Comparison of ENCODE assay signal across 14 cellular contexts in genomic region chr5:158967566-158967965, GRCh38.
DNase-seq lines count a peak whose midpoint lies in the region; ATAC-seq and TF ChIP-seq lines count a peak whose summit lies in the region.
"Had no signal": no experiment of that assay in that cellular context is flagged by ENCODE, and none has a peak within 500 bp of the region (broad histone marks: within the 10 kb centered on the region; RNA-seq: fewer than 3 reads in every experiment).

No MANE protein-coding gene starts in this region.

- POLR2A ChIA-PET in CD4-positive, alpha-beta T cell (lab: Charles Lee), result no interaction called here

- H3K9me3 Mint-ChIP-seq in activated naive CD8-positive, alpha-beta T cell treated with anti-CD3 and anti-CD28 coated beads, Interleukin-2, amount 50 U/mL, for 24 hours, result no peaks in the 10 kb centered on the region
- no peaks in the 10 kb centered on the region for H3K9me3 Mint-ChIP-seq in activated naive CD8-positive, alpha-beta T cell treated with anti-CD3 and anti-CD28 coated beads for 36 hours
- no peaks in the 10 kb centered on the region for H3K9me3 Mint-ChIP-seq in CD4-positive, alpha-beta T cell
- H3K9me3 Mint-ChIP-seq: effector memory CD8-positive, alpha-beta T cell had no signal

- H3K36me3 ChIP-seq in OCI-LY1 (ENCODE audit: insufficient read depth, low read length), result peaks cover 4% of the 10 kb centered on the region; the same call in 1 of the 2 replicates
- H3K36me3 ChIP-seq in subcutaneous abdominal adipose tissue (ENCODE audit: control insufficient read depth in 5 of 5, insufficient read depth in 5 of 5, low read length in 5 of 5), result peaks cover 0 to 4% (median 0%) of the 10 kb centered on the region in 5 donors

- ATAC-seq in activated naive CD8-positive, alpha-beta T cell treated with anti-CD3 and anti-CD28 coated beads, Interleukin-2, amount 50 U/mL, for 24 hours, result no peak
- no peak for ATAC-seq in HG02938 (IDR thresholded peaks at IDR 0.05; ENCODE audit: unreplicated experiment)
- ATAC-seq in CD4-positive, alpha-beta T cell (ENCODE audit: poor library complexity), result no peak
- ATAC-seq: effector memory CD8-positive, alpha-beta T cell had no signal

- DNase-seq in activated naive CD8-positive, alpha-beta T cell treated with anti-CD3 and anti-CD28 coated beads, Interleukin-2, amount 50 U/mL, for 24 hours, result no peak
- no peak for DNase-seq in activated naive CD8-positive, alpha-beta T cell treated with anti-CD3 and anti-CD28 coated beads for 36 hours
- DNase-seq in fibroblast of peridontal ligament (ENCODE audit: extremely low read depth), result peak; percentile 85
- no peak for DNase-seq in NCI-H748 treated with DMSO at 0.1 percent for 48 hours (lab: John Stamatoyannopoulos, UW)
- DNase-seq in CD4-positive, alpha-beta T cell, result no peak
- DNase-seq: activated CD8-positive, alpha-beta memory T cell treated with anti-CD3 and anti-CD28 coated beads for 24 hours; effector memory CD8-positive, alpha-beta T cell; GDM1; NCI-H446 had no signal

- peak overlapping the region; percentile 48 for H3K27ac ChIP-seq in OCI-LY1 (ENCODE audit: low read depth, low read length, poor library complexity, severe bottlenecking)
- H3K27ac ChIP-seq in subcutaneous abdominal adipose tissue (ENCODE audit: low read depth, low read length), result peak overlapping the region; percentile 92
- no peak overlapping the region for H3K27ac ChIP-seq in CD4-positive, alpha-beta T cell (ENCODE audit: low read depth, low read length)
- H3K27ac ChIP-seq: KMS-11, skin epidermis had no signal

- no peaks in the 10 kb centered on the region for H3F3A ChIP-seq in OCI-LY1 (ENCODE audit: insufficient read depth, low read length)

- H3K9me3 ChIP-seq in OCI-LY1 (ENCODE audit: low read length), result no peaks in the 10 kb centered on the region
- H3K9me3 ChIP-seq in subcutaneous abdominal adipose tissue (ENCODE audit: control insufficient read depth in 5 of 5, low read length in 5 of 5), result no peaks in the 10 kb centered on the region
- H3K9me3 ChIP-seq in CD4-positive, alpha-beta T cell (ENCODE audit: control insufficient read depth, low read length), result no peaks in the 10 kb centered on the region

- CTCF ChIA-PET in CD4-positive, alpha-beta T cell (lab: Charles Lee), result no interaction called here

- no peaks in the 10 kb centered on the region for H3K36me3 Mint-ChIP-seq in activated naive CD8-positive, alpha-beta T cell treated with anti-CD3 and anti-CD28 coated beads, Interleukin-2, amount 50 U/mL, for 24 hours (ENCODE audit: low read depth)
- no peaks in the 10 kb centered on the region for H3K36me3 Mint-ChIP-seq in activated naive CD8-positive, alpha-beta T cell treated with anti-CD3 and anti-CD28 coated beads for 36 hours
- no peaks in the 10 kb centered on the region for H3K36me3 Mint-ChIP-seq in CD4-positive, alpha-beta T cell (ENCODE audit: low read depth)

- peaks cover 2% of the 10 kb centered on the region for H3K4me1 Mint-ChIP-seq in activated naive CD8-positive, alpha-beta T cell treated with anti-CD3 and anti-CD28 coated beads, Interleukin-2, amount 50 U/mL, for 24 hours
- H3K4me1 Mint-ChIP-seq in activated naive CD8-positive, alpha-beta T cell treated with anti-CD3 and anti-CD28 coated beads for 36 hours, result no peaks in the 10 kb centered on the region
- no peaks in the 10 kb centered on the region for H3K4me1 Mint-ChIP-seq in CD4-positive, alpha-beta T cell (ENCODE audit: low read depth)

- H3K9me2 ChIP-seq in OCI-LY1 (ENCODE audit: low read depth, low read length), result no peaks in the 10 kb centered on the region

- no peak for TF ChIP-seq CTCF in OCI-LY1 (IDR thresholded peaks at IDR 0.05; ENCODE audit: low read length)
- no peak for TF ChIP-seq CTCF in CD4-positive, alpha-beta T cell (IDR thresholded peaks at IDR 0.05)

- no peak overlapping the region for H2AFZ ChIP-seq in OCI-LY1 (ENCODE audit: low read length)

- H3K9ac ChIP-seq in OCI-LY1 (ENCODE audit: low read length), result no peak overlapping the region
- peak overlapping the region in 2 of 5 donors; percentile 66 to 68 for H3K9ac ChIP-seq in subcutaneous abdominal adipose tissue (ENCODE audit: low read length in 5 of 5)
- H3K9ac ChIP-seq: KMS-11 had no signal

- H3K79me2 ChIP-seq in OCI-LY1 (ENCODE audit: insufficient read depth, low read length), result peaks cover 55% of the 10 kb centered on the region

- H3K27ac Mint-ChIP-seq in activated naive CD8-positive, alpha-beta T cell treated with anti-CD3 and anti-CD28 coated beads, Interleukin-2, amount 50 U/mL, for 24 hours, result peak overlapping the region; percentile 47
- H3K27ac Mint-ChIP-seq in activated naive CD8-positive, alpha-beta T cell treated with anti-CD3 and anti-CD28 coated beads for 36 hours, result no peak overlapping the region
- no peak overlapping the region for H3K27ac Mint-ChIP-seq in CD4-positive, alpha-beta T cell
- H3K27ac Mint-ChIP-seq: effector memory CD8-positive, alpha-beta T cell had no signal

- peaks cover 77% of the 10 kb centered on the region for H3K4me1 ChIP-seq in OCI-LY1 (ENCODE audit: insufficient read depth, low read length, severe bottlenecking)
- H3K4me1 ChIP-seq in subcutaneous abdominal adipose tissue (ENCODE audit: control insufficient read depth in 5 of 5, insufficient read depth in 5 of 5, low read length in 5 of 5), result peaks cover 0 to 58% (median 37%) of the 10 kb centered on the region in 5 donors

- H3K27me3 Mint-ChIP-seq in activated naive CD8-positive, alpha-beta T cell treated with anti-CD3 and anti-CD28 coated beads, Interleukin-2, amount 50 U/mL, for 24 hours, result no peaks in the 10 kb centered on the region
- peaks cover 12% of the 10 kb centered on the region for H3K27me3 Mint-ChIP-seq in activated naive CD8-positive, alpha-beta T cell treated with anti-CD3 and anti-CD28 coated beads for 36 hours
- H3K27me3 Mint-ChIP-seq in CD4-positive, alpha-beta T cell, result peaks cover 6% of the 10 kb centered on the region

- no peak overlapping the region for H3K4me3 Mint-ChIP-seq in activated naive CD8-positive, alpha-beta T cell treated with anti-CD3 and anti-CD28 coated beads, Interleukin-2, amount 50 U/mL, for 24 hours
- H3K4me3 Mint-ChIP-seq in activated naive CD8-positive, alpha-beta T cell treated with anti-CD3 and anti-CD28 coated beads for 36 hours, result no peak overlapping the region
- H3K4me3 Mint-ChIP-seq in CD4-positive, alpha-beta T cell, result no peak overlapping the region
- H3K4me3 Mint-ChIP-seq: effector memory CD8-positive, alpha-beta T cell had no signal

- intact Hi-C loops in CD4-positive, alpha-beta T cell (cut with DNase I, micrococcal nuclease), result no loop called here

- no peak overlapping the region for H3K4me3 ChIP-seq in OCI-LY1 (ENCODE audit: low read depth, low read length, poor library complexity, severe bottlenecking)
- no peak overlapping the region for H3K4me3 ChIP-seq in subcutaneous abdominal adipose tissue (ENCODE audit: low read depth in 1 of 5, low read length in 5 of 5)
- H3K4me3 ChIP-seq: skin epidermis had no signal

- H3K27me3 ChIP-seq in OCI-LY1 (ENCODE audit: insufficient read depth, low read length) (no peaks in the 10 kb centered on the region), subcutaneous abdominal adipose tissue (ENCODE audit: control insufficient read depth in 5 of 5, insufficient read depth in 4 of 5, low read length in 5 of 5) (no peaks in the 10 kb centered on the region)
- H3K27me3 ChIP-seq in CD4-positive, alpha-beta T cell (ENCODE audit: control insufficient read depth, insufficient read depth, low read length), result no peaks in the 10 kb centered on the region

- no peaks in the 10 kb centered on the region for H4K20me1 ChIP-seq in OCI-LY1 (ENCODE audit: insufficient read depth, low read length)

- peak overlapping the region; percentile 25; the same call in 1 of the 2 replicates for H3K4me2 ChIP-seq in OCI-LY1 (ENCODE audit: low read length)
- H3K4me2 ChIP-seq: KMS-11 had no signal
